ENCODE assay signal across 8 cellular contexts in the genomic region with DNA sequence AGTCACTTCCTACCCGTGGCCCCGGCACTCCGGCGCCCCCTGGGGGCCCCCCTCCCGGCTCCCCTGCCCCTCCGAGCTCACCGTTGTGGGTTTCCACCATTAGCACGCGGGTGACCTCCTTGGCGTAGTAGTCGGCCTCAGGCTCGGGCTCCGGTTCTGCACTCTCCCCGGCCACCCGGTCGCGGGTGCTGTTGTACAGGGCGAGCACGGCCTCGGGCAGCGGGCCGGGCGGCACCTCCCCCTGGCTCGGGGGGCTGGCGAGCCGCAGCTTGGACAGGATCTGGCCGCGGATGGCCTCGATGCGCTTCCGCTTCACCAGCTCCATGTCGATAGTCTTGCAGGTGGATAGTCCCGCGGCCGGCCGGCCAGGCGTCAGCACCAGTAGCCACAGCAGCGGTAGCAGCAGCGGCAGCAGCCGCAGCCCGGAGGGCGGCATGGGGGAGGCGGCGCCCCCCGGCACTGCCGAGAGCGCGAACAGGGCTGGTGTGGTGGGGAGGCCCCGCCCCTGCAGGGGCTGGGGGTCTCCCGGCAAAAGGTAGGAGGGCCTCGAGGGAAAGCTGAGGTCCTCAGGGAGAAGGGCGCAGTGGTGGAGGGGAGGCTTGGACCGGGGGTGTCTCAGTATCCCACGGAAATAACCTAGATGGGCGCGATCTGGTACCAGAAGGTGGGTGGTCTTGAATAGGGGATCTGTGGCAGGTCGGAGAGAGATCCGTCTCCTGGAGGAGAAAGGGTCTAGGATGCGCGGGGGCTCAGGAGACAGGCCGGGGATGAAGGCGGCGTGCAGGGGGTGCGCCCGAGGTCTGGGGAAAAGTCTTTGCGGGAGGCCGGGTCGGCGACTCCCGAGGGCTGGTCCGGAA.
DNase-seq lines count a peak whose midpoint lies in the region; ATAC-seq, FAIRE-seq and TF ChIP-seq lines count a peak whose summit lies in the region.

No MANE protein-coding gene starts in this region.

- H3K4me3 ChIP-seq in astrocyte of the spinal cord (ENCODE audit: low read depth, low read length), result peak overlapping the region; percentile 85

- DNase-seq in D721Med (ENCODE audit: insufficient read length, low spot score) (no peak), HTR-8/SVneo (ENCODE audit: insufficient read length, low spot score) (peak; percentile 71), T-helper 9 cell (peak; percentile 70), astrocyte of the spinal cord (ENCODE audit: low read depth, low spot score) (peak; percentile 46), iPS-NIHi11 (ENCODE audit: low spot score) (peak; percentile 84)
- peak; percentile 80 for DNase-seq in stimulated activated CD4-positive, alpha-beta T cell treated with anti-CD3 and anti-CD28 coated beads, Interleukin-12 subunit alpha, Interleukin-12 subunit beta, amount 100 ng/mL, for 4 hours

- no peak for ATAC-seq in GM18858 (IDR thresholded peaks at IDR 0.05; ENCODE audit: unreplicated experiment)
- ATAC-seq in HG03097 (IDR thresholded peaks at IDR 0.05; ENCODE audit: low FRiP score, unreplicated experiment), result no peak

- in situ Hi-C loops in astrocyte of the spinal cord (cut with HindIII; ENCODE audit: low sequenced_read_pairs), result no loop called here

- TF ChIP-seq CTCF in D721Med (IDR thresholded peaks at IDR 0.05; ENCODE audit: insufficient read depth, missing control alignments) (peak; percentile 29), astrocyte of the spinal cord (IDR thresholded peaks at IDR 0.05; ENCODE audit: low read depth, low read length) (peak; percentile 65)

- FAIRE-seq in D721Med (lab: Jason Lieb, UNC) (no peak), HTR-8/SVneo (lab: Jason Lieb, UNC) (no peak)
